Comparison of ENCODE assay signal across 38 cellular contexts in genomic region chr5:154034944-154035343, GRCh38.
"Had no signal": no experiment of that assay in that cellular context is flagged by ENCODE, and none has a peak within 500 bp of the region (broad histone marks: within the 10 kb centered on the region; RNA-seq: fewer than 3 reads in every experiment).

No MANE protein-coding gene starts in this region.

- H3K4me3 Mint-ChIP-seq: activated naive CD4-positive, alpha-beta T cell treated with anti-CD3 and anti-CD28 coated beads for 36 hours; activated naive CD4-positive, alpha-beta T cell treated with anti-CD3 and anti-CD28 coated beads, Interleukin-2, amount 10 ng/mL, durations not matched to agents 7 days and 5 days; activated naive CD4-positive, alpha-beta T cell treated with anti-CD3 and anti-CD28 coated beads, Interleukin-2, amount 50 U/mL, for 24 hours; activated naive CD8-positive, alpha-beta T cell; activated naive CD8-positive, alpha-beta T cell treated with anti-CD3 and anti-CD28 coated beads, Interleukin-2, amount 10 ng/mL, durations not matched to agents 7 days and 5 days; activated T-cell treated with anti-CD3 and anti-CD28 coated beads, Interleukin-2, amount 50 U/mL, for 24 hours; activated T-cell treated with anti-CD3 and anti-CD28 coated beads, Interleukin-2, amount 50 U/mL, for 4 hours; activated T-cell treated with anti-CD3 and anti-CD28 coated beads, Interleukin-2, amount 50 U/mL, for 72 hours; activated T-helper 1 cell treated with anti-CD3 and anti-CD28 coated beads, Interleukin-12 subunit alpha, Interleukin-12 subunit beta, Interleukin-2, Interleukin-4 antibody, amounts not matched to agents 30 ng/mL and 10 ng/mL and 1 ng/mL, durations not matched to agents 14 hours and 24 hours and 36 hours; activated T-helper 17 cell treated with anti-CD3 and anti-CD28 coated beads, Interleukin-2, amount 50 U/mL, for 72 hours; brain; central memory CD8-positive, alpha-beta T cell had no signal

- FAIRE-seq: astrocyte, bronchial epithelial cell had no signal

- H3K27ac ChIP-seq: adrenal gland, ascending aorta, body of pancreas, brain microvascular endothelial cell, breast epithelium, cardiac muscle cell had no signal

- ATAC-seq: activated naive CD4-positive, alpha-beta T cell treated with anti-CD3 and anti-CD28 coated beads, Interleukin-2, amount 50 U/mL, for 72 hours; activated T-cell treated with anti-CD3 and anti-CD28 coated beads, Interleukin-2, amount 50 U/mL, for 4 hours; activated T-cell treated with anti-CD3 and anti-CD28 coated beads, Interleukin-2, amount 50 U/mL, for 72 hours; activated T-helper 17 cell treated with anti-CD3 and anti-CD28 coated beads, Interleukin-2, amount 50 U/mL, for 72 hours; body of pancreas had no signal

- H3K4me3 ChIP-seq: adrenal gland, ascending aorta, body of pancreas, breast epithelium, cardiac muscle cell had no signal

- H3K9me3 Mint-ChIP-seq: activated naive CD4-positive, alpha-beta T cell treated with anti-CD3 and anti-CD28 coated beads for 36 hours; activated naive CD4-positive, alpha-beta T cell treated with anti-CD3 and anti-CD28 coated beads, Interleukin-2, amount 10 ng/mL, durations not matched to agents 7 days and 5 days; activated naive CD4-positive, alpha-beta T cell treated with anti-CD3 and anti-CD28 coated beads, Interleukin-2, amount 50 U/mL, for 24 hours; activated naive CD4-positive, alpha-beta T cell treated with anti-CD3 and anti-CD28 coated beads, Interleukin-2, amount 50 U/mL, for 72 hours; activated naive CD8-positive, alpha-beta T cell treated with anti-CD3 and anti-CD28 coated beads, Interleukin-2, amount 10 ng/mL, durations not matched to agents 7 days and 5 days; activated T-cell treated with anti-CD3 and anti-CD28 coated beads, Interleukin-2, amount 50 U/mL, for 24 hours; activated T-cell treated with anti-CD3 and anti-CD28 coated beads, Interleukin-2, amount 50 U/mL, for 4 hours; activated T-cell treated with anti-CD3 and anti-CD28 coated beads, Interleukin-2, amount 50 U/mL, for 72 hours; activated T-helper 1 cell treated with anti-CD3 and anti-CD28 coated beads, Interleukin-12 subunit alpha, Interleukin-12 subunit beta, Interleukin-2, Interleukin-4 antibody, amounts not matched to agents 30 ng/mL and 10 ng/mL and 1 ng/mL, durations not matched to agents 14 hours and 24 hours and 36 hours; activated T-helper 17 cell treated with anti-CD3 and anti-CD28 coated beads, Interleukin-2, amount 50 U/mL, for 72 hours; activated T-helper 2 cell treated with anti-CD3 and anti-CD28 coated beads, Interferon-gamma antibody, Interleukin-2, Interleukin-4, amounts not matched to agents 10 μg/mL and 5 μg/mL and 100 μg/mL, durations not matched to agents 14 hours and 24 hours and 36 hours; brain; central memory CD8-positive, alpha-beta T cell had no signal

- H3K36me3 ChIP-seq: adrenal gland, ascending aorta, breast epithelium had no signal

- H3K9me3 ChIP-seq: adrenal gland, ascending aorta, body of pancreas, breast epithelium had no signal

- H3K27me3 Mint-ChIP-seq: activated naive CD4-positive, alpha-beta T cell treated with anti-CD3 and anti-CD28 coated beads, Interleukin-2, amount 10 ng/mL, durations not matched to agents 7 days and 5 days; activated naive CD4-positive, alpha-beta T cell treated with anti-CD3 and anti-CD28 coated beads, Interleukin-2, amount 50 U/mL, for 24 hours; activated naive CD8-positive, alpha-beta T cell; activated naive CD8-positive, alpha-beta T cell treated with anti-CD3 and anti-CD28 coated beads, Interleukin-2, amount 10 ng/mL, durations not matched to agents 7 days and 5 days; activated T-cell treated with anti-CD3 and anti-CD28 coated beads, Interleukin-2, amount 50 U/mL, for 24 hours; activated T-helper 17 cell treated with anti-CD3 and anti-CD28 coated beads, Interleukin-2, amount 50 U/mL, for 72 hours; central memory CD8-positive, alpha-beta T cell had no signal

- DNase-seq: activated effector memory CD4-positive, alpha-beta T cell treated with anti-CD3 and anti-CD28 coated beads, Interleukin-2, amount 50 U/mL, for 16 hours; activated effector memory CD4-positive, alpha-beta T cell treated with Interleukin-2 at 50 U/mL for 16 hours; activated gamma-delta T cell; activated gamma-delta T cell treated with Interleukin-2 at 50 U/mL for 16 hours; activated naive CD4-positive, alpha-beta T cell; activated naive CD4-positive, alpha-beta T cell treated with anti-CD3 and anti-CD28 coated beads for 36 hours; activated naive CD4-positive, alpha-beta T cell treated with anti-CD3 and anti-CD28 coated beads, Interleukin-2, amount 10 ng/mL, durations not matched to agents 7 days and 5 days; activated naive CD4-positive, alpha-beta T cell treated with anti-CD3 and anti-CD28 coated beads, Interleukin-2, amount 50 U/mL, for 16 hours; activated naive CD4-positive, alpha-beta T cell treated with Interleukin-2 at 50 U/mL for 16 hours; activated naive CD8-positive, alpha-beta T cell treated with anti-CD3 and anti-CD28 coated beads, Interleukin-2, amount 10 ng/mL, durations not matched to agents 7 days and 5 days; activated T-cell treated with anti-CD3 and anti-CD28 coated beads, Interleukin-2, amount 50 U/mL, for 1 hour; activated T-cell treated with anti-CD3 and anti-CD28 coated beads, Interleukin-2, amount 50 U/mL, for 24 hours; activated T-cell treated with anti-CD3 and anti-CD28 coated beads, Interleukin-2, amount 50 U/mL, for 4 hours; activated T-cell treated with anti-CD3 and anti-CD28 coated beads, Interleukin-2, amount 50 U/mL, for 48 hours; activated T-cell treated with anti-CD3 and anti-CD28 coated beads, Interleukin-2, amount 50 U/mL, for 72 hours; adrenal gland; amniotic stem cell; amygdala; anterior cingulate cortex; aorta; body of pancreas; brain microvascular endothelial cell; caudate nucleus; central memory CD4-positive, alpha-beta T cell; cerebellar nuclear complex had no signal

- H3K27ac Mint-ChIP-seq: activated naive CD4-positive, alpha-beta T cell treated with anti-CD3 and anti-CD28 coated beads for 36 hours; activated naive CD4-positive, alpha-beta T cell treated with anti-CD3 and anti-CD28 coated beads, Interleukin-2, amount 10 ng/mL, durations not matched to agents 7 days and 5 days; activated naive CD4-positive, alpha-beta T cell treated with anti-CD3 and anti-CD28 coated beads, Interleukin-2, amount 50 U/mL, for 24 hours; activated naive CD4-positive, alpha-beta T cell treated with anti-CD3 and anti-CD28 coated beads, Interleukin-2, amount 50 U/mL, for 72 hours; activated naive CD8-positive, alpha-beta T cell; activated naive CD8-positive, alpha-beta T cell treated with anti-CD3 and anti-CD28 coated beads, Interleukin-2, amount 10 ng/mL, durations not matched to agents 7 days and 5 days; activated T-cell treated with anti-CD3 and anti-CD28 coated beads, Interleukin-2, amount 50 U/mL, for 24 hours; activated T-helper 1 cell treated with anti-CD3 and anti-CD28 coated beads, Interleukin-12 subunit alpha, Interleukin-12 subunit beta, Interleukin-2, Interleukin-4 antibody, amounts not matched to agents 30 ng/mL and 10 ng/mL and 1 ng/mL, durations not matched to agents 14 hours and 24 hours and 36 hours; activated T-helper 17 cell treated with anti-CD3 and anti-CD28 coated beads, Interleukin-2, amount 50 U/mL, for 72 hours; activated T-helper 2 cell treated with anti-CD3 and anti-CD28 coated beads, Interferon-gamma antibody, Interleukin-2, Interleukin-4, amounts not matched to agents 10 μg/mL and 5 μg/mL and 100 μg/mL, durations not matched to agents 14 hours and 24 hours and 36 hours; brain had no signal
